Comparison of ENCODE assay signal across 8 cellular contexts in genomic region chr19:11198175-11198534, GRCh38. TPM values are rescaled to one million over a fixed set of nuclear protein-coding genes. Genes with fewer than 3 reads are reported as not detected.
DNase-seq lines count a peak whose midpoint lies in the region; ATAC-seq, FAIRE-seq and TF ChIP-seq lines count a peak whose summit lies in the region.

No MANE protein-coding gene starts in this region.

- peak overlapping the region; percentile 37 to 93; a peak in 2 of 4 replicates for H3K9ac ChIP-seq in K562 (ENCODE audit: insufficient read depth in 1 of 2, low read depth in 2 of 2, low read length in 2 of 2)

- H3K36me3 Mint-ChIP-seq in memory B cell = peaks cover 1% of the 10 kb centered on the region

- FAIRE-seq in K562 (lab: Jason Lieb, UNC) = no peak

- no peak overlapping the region for H3K27ac Mint-ChIP-seq in memory B cell

- no peak for TF ChIP-seq EP300 in K562 (IDR thresholded peaks at IDR 0.05; ENCODE audit: low read length)
- no peak for TF ChIP-seq EP300 in upper lobe of left lung (IDR thresholded peaks at IDR 0.05)

- CTCF ChIA-PET in K562 (lab: Yijun Ruan, JAX; ENCODE audit: low intra/inter-chr PET ratio) = no interaction called here

- TF ChIP-seq POLR2A in K562 (conservative IDR thresholded peaks at IDR 0.05) (no peak), upper lobe of left lung (IDR thresholded peaks at IDR 0.05) (no peak)

- in situ Hi-C loops in K562 (cut with MboI) = no loop called here

- peak; percentile 26 for DNase-seq in Right ventricle myocardium inferior (ENCODE audit: missing footprints)
- no peak for DNase-seq in left cardiac atrium
- DNase-seq in K562 (ENCODE audit: extremely low read depth in 1 of 4, low spot score in 3 of 4) = no peak
- DNase-seq in memory B cell (ENCODE audit: low spot score in 2 of 2) = no peak
- no peak for DNase-seq in upper lobe of left lung
- DNase-seq in NCI-H82 treated with DMSO at 0.1 percent for 48 hours (lab: John Stamatoyannopoulos, UW; ENCODE audit: unreplicated experiment) = no peak
- DNase-seq in HT-29 (ENCODE audit: low spot score) = no peak
- no peak for DNase-seq in kidney tubule cell (ENCODE audit: low spot score)

- intact Hi-C loops in Right ventricle myocardium inferior (cut with DNase I) (no loop called here), left cardiac atrium (cut with DNase I) (no loop called here), K562 (cut with micrococcal nuclease) (loop anchor here (5.0 kb wide), 1 partner anchor 41 kb away; the partner anchor contains the start of gene SPC24)

- no peak for TF ChIP-seq RAD21 in K562 (CRISPR knock-in tag; conservative IDR thresholded peaks at IDR 0.05 in 1 of 2, IDR thresholded peaks at IDR 0.05 in 1 of 2)

- POLR2A ChIA-PET in K562 (lab: Yijun Ruan, JAX) = interaction anchor here (0.6 to 1.2 kb wide), 6 partner anchors 10 to 60 kb away, joined by 3 to 5 read pairs (median 4); no protein-coding TSS in a partner anchor

- ATAC-seq in Right ventricle myocardium inferior (no peak), left cardiac atrium (no peak), K562 (no peak), memory B cell (ENCODE audit: low read depth) (no peak), upper lobe of left lung (ENCODE audit: low FRiP score in 2 of 2) (no peak)

- peak overlapping the region; percentile 85 for H3K4me2 ChIP-seq in K562 (ENCODE audit: insufficient read depth, low read length)

- H3K9me3 ChIP-seq in K562 (replicated peaks; ENCODE audit: control insufficient read depth, insufficient read depth, low read depth, low read length) = no peaks in the 10 kb centered on the region
- no peaks in the 10 kb centered on the region for H3K9me3 ChIP-seq in upper lobe of left lung

- peaks cover 15% of the 10 kb centered on the region for H3K27me3 Mint-ChIP-seq in memory B cell

- H3K4me3 ChIP-seq in K562 (peak overlapping the region; percentile 70; the same call in 1 of the 2 replicates), upper lobe of left lung (peak overlapping the region in 3 of 4 donors; percentile 66 to 84 (median 73))

- peak overlapping the region; percentile 91 for H2AFZ ChIP-seq in K562 (ENCODE audit: low read depth, low read length)

- no TSS peak for BruUV-seq in K562 (replicated peaks; lab: Mats Ljungman, UMichigan)

- peaks cover 15 to 63% of the 10 kb centered on the region in 2 experiments for H3K4me1 ChIP-seq in K562 (replicated peaks in 1 of 2; ENCODE audit: control insufficient read depth in 2 of 2, insufficient read depth in 2 of 2, low read length in 2 of 2)
- peaks cover 42 to 52% (median 49%) of the 10 kb centered on the region in 4 donors for H3K4me1 ChIP-seq in upper lobe of left lung

- peaks cover 15% of the 10 kb centered on the region for H3K79me2 ChIP-seq in K562 (ENCODE audit: control insufficient read depth, insufficient read depth, low read length)

- 67% methylated on average over 7 of the region's 7 CpGs for WGBS in K562 (ENCODE audit: insufficient coverage, low coverage, missing lambda C conversion rate)
- WGBS in upper lobe of left lung, 2 donors = 61 to 69% methylated on average over 7 of the region's 7 CpGs

- H3K4me1 Mint-ChIP-seq in memory B cell = peaks cover 15% of the 10 kb centered on the region

- 0 out of 2 replicates have a peak, but pooled peaks cover 3% of the 10 kb centered on the region for H4K20me1 ChIP-seq in K562 (replicated peaks; ENCODE audit: control insufficient read depth, insufficient read depth, low read length)

- no peaks in the 10 kb centered on the region for H3K9me3 Mint-ChIP-seq in memory B cell

- no peaks in the 10 kb centered on the region for H3K9me1 ChIP-seq in K562 (ENCODE audit: control insufficient read depth, insufficient read depth, low read length)

- H3K27me3 ChIP-seq in K562 (ENCODE audit: control insufficient read depth in 2 of 2, insufficient read depth in 2 of 2, low read length in 2 of 2) = no peaks in the 10 kb centered on the region
- no peaks in the 10 kb centered on the region for H3K27me3 ChIP-seq in upper lobe of left lung

- H3K27ac ChIP-seq in K562 (ENCODE audit: extremely low read depth, low read depth, low read length) (peak overlapping the region; percentile 67), upper lobe of left lung (peak overlapping the region; percentile 75 to 93 (median 90))

- no peak for TF ChIP-seq CTCF in K562 (IDR thresholded peaks at IDR 0.05 in 2 of 3, conservative IDR thresholded peaks at IDR 0.05 in 1 of 3; ENCODE audit: insufficient read depth in 2 of 3, low read depth in 1 of 3, low read length in 3 of 3)
- TF ChIP-seq CTCF in upper lobe of left lung (IDR thresholded peaks at IDR 0.05) = no peak

- peaks cover 22% of the 10 kb centered on the region; the same call in 2 of the 3 replicates for H3K36me3 ChIP-seq in K562 (ENCODE audit: control insufficient read depth, insufficient read depth, low read length)
- peaks cover 3 to 59% (median 26%) of the 10 kb centered on the region in 4 donors for H3K36me3 ChIP-seq in upper lobe of left lung

- H3K4me3 Mint-ChIP-seq in memory B cell = peak overlapping the region; percentile 68

TF ChIP-seq in K562, 482 proteins besides CTCF, POLR2A, EP300 and RAD21 (continues in another document):
- no peak for TF ChIP-seq SP2 (IDR thresholded peaks at IDR 0.05; ENCODE audit: extremely low read depth, low read depth, low read length, poor library complexity, severe bottlenecking)

RNA-seq across cellular contexts. Expression of gene KANK2, which starts 0.8 kb away (rescaled TPM):
- total RNA-seq in Right ventricle myocardium inferior = 434 TPM
- total RNA-seq in left cardiac atrium = 100 to 1,000 TPM; 238 to 255 TPM
- total RNA-seq in K562 (2011; cell fraction: chromatin; rRNA removed; ENCODE audit: low replicate concordance) = 29.2 and 60.7 TPM in 2 replicates
- total RNA-seq in K562 (2011; cell fraction: nucleolus; rRNA removed) = 29.0 and 31.2 TPM in 2 replicates
- 30.1 and 39.5 TPM in 2 replicates for total RNA-seq in K562 (2011; cell fraction: nucleoplasm; rRNA removed)
- 32.2 and 41.2 TPM in 2 replicates for total RNA-seq in K562 (2014; rRNA removed)
- total RNA-seq in K562 (2014; rRNA removed; fragmentation: Illumina TruSeq; extraction: Trizol) = 12.7 and 13.9 TPM in 2 replicates
- total RNA-seq in K562 (2015; rRNA removed; fragmentation: Illumina TruSeq; extraction: Trizol) = 19.8 and 21.3 TPM in 2 replicates
- 36.0 and 37.5 TPM in 2 replicates for total RNA-seq in K562 (2021)
- 10.8 and 13.5 TPM in 2 replicates for polyA plus RNA-seq in K562 (2011; rRNA removed)
- 9.4 and 26.1 TPM in 2 replicates for polyA plus RNA-seq in K562 (2011; cell fraction: cytosol; rRNA removed)
- polyA plus RNA-seq in K562 (2011; cell fraction: nucleus; rRNA removed) = 15.1 and 27.0 TPM in 2 replicates
- polyA plus RNA-seq in K562 (2012) = 30.1 and 49.8 TPM in 2 replicates
- 47.7 and 47.8 TPM in 2 replicates for polyA plus RNA-seq in K562 (2014; fragmentation: Illumina TruSeq; extraction: Trizol)
- 1 to 10 TPM; 4.4 to 5.6 TPM for polyA plus RNA-seq in K562 (2014; fragmentation: Nextera tagmentation; extraction: Ambion mirVana)
- 17.4 and 24.6 TPM in 2 replicates for polyA plus RNA-seq in K562 (2014; rRNA removed)
- 7.2 and 12.8 TPM in 2 replicates for polyA minus RNA-seq in K562 (2011; rRNA and poly(A)+ RNA removed)
- polyA minus RNA-seq in K562 (2011; cell fraction: cytosol; rRNA and poly(A)+ RNA removed) = 18.5 and 26.0 TPM in 2 replicates
- 6.7 and 6.9 TPM in 2 replicates for polyA minus RNA-seq in K562 (2011; cell fraction: nucleus; rRNA and poly(A)+ RNA removed)
- 100 to 1,000 TPM; 144 to 295 (median 240) TPM for total RNA-seq in upper lobe of left lung
- total RNA-seq in HT-29 (2014; rRNA removed; shearing (Covaris generic)) = 30.8 and 35.8 TPM in 2 replicates

RNA-seq across cellular contexts. Expression of gene ANGPTL8, which starts 41.3 kb away (rescaled TPM):
- 0.87 TPM for total RNA-seq in Right ventricle myocardium inferior
- total RNA-seq in left cardiac atrium = 10 to 100 TPM in 1 of 2 donors, 1 to 10 TPM in 1; 4.0 to 20.3 TPM
- total RNA-seq in K562 (2011; cell fraction: chromatin; rRNA removed; ENCODE audit: low replicate concordance) = not detected in 2 replicates
- not detected in 2 replicates for total RNA-seq in K562 (2011; cell fraction: nucleolus; rRNA removed)
- total RNA-seq in K562 (2011; cell fraction: nucleoplasm; rRNA removed) = not detected in 2 replicates
- total RNA-seq in K562 (2014; rRNA removed) = not detected in 2 replicates
- not detected in 2 replicates for total RNA-seq in K562 (2014; rRNA removed; fragmentation: Illumina TruSeq; extraction: Trizol)
- total RNA-seq in K562 (2015; rRNA removed; fragmentation: Illumina TruSeq; extraction: Trizol) = not detected in 2 replicates
- not detected in 2 replicates for total RNA-seq in K562 (2021)
- polyA plus RNA-seq in K562 (2011; rRNA removed) = not detected in 2 replicates
- polyA plus RNA-seq in K562 (2011; cell fraction: cytosol; rRNA removed) = not detected in 2 replicates
- not detected in 2 replicates for polyA plus RNA-seq in K562 (2011; cell fraction: nucleus; rRNA removed)
- polyA plus RNA-seq in K562 (2012) = not detected in 2 replicates
- not detected in 2 replicates for polyA plus RNA-seq in K562 (2014; fragmentation: Illumina TruSeq; extraction: Trizol)
- not detected for polyA plus RNA-seq in K562 (2014; fragmentation: Nextera tagmentation; extraction: Ambion mirVana)
- not detected in 2 replicates for polyA plus RNA-seq in K562 (2014; rRNA removed)
- polyA minus RNA-seq in K562 (2011; rRNA and poly(A)+ RNA removed) = not detected in 2 replicates
- not detected in 2 replicates for polyA minus RNA-seq in K562 (2011; cell fraction: cytosol; rRNA and poly(A)+ RNA removed)
- polyA minus RNA-seq in K562 (2011; cell fraction: nucleus; rRNA and poly(A)+ RNA removed) = not detected in 2 replicates
- total RNA-seq in upper lobe of left lung = 1 to 10 TPM in 1 of 6 donors, not detected in 5; 5.2 TPM
- not detected in 2 replicates for total RNA-seq in HT-29 (2014; rRNA removed; shearing (Covaris generic))

RNA-seq across cellular contexts. Expression of gene SPC24, which starts 42.6 kb away (rescaled TPM):
- total RNA-seq in Right ventricle myocardium inferior (8.6 TPM), left cardiac atrium (1 to 10 TPM; 3.4 to 3.9 TPM), K562 (2014; rRNA removed) (154 and 188 TPM in 2 replicates), K562 (2014; rRNA removed; fragmentation: Illumina TruSeq; extraction: Trizol) (72.8 and 75.2 TPM in 2 replicates), K562 (2015; rRNA removed; fragmentation: Illumina TruSeq; extraction: Trizol) (82.0 and 82.5 TPM in 2 replicates), K562 (2021) (106 and 111 TPM in 2 replicates), upper lobe of left lung (10 to 100 TPM in 1 of 6 donors, 1 to 10 TPM in 4, not detected in 1; 1.4 to 13.3 (median 2.1) TPM)
- 42.4 and 88.4 TPM in 2 replicates for total RNA-seq in K562 (2011; cell fraction: chromatin; rRNA removed; ENCODE audit: low replicate concordance)
- 65.7 and 76.1 TPM in 2 replicates for total RNA-seq in K562 (2011; cell fraction: nucleolus; rRNA removed)
- 69.6 and 78.4 TPM in 2 replicates for total RNA-seq in K562 (2011; cell fraction: nucleoplasm; rRNA removed)
- polyA plus RNA-seq in K562 (2011; rRNA removed) (44.3 and 52.6 TPM in 2 replicates), K562 (2014; fragmentation: Illumina TruSeq; extraction: Trizol) (39.1 and 41.6 TPM in 2 replicates), K562 (2014; fragmentation: Nextera tagmentation; extraction: Ambion mirVana) (10 to 100 TPM; 18.2 to 26.8 TPM), K562 (2014; rRNA removed) (60.9 and 66.7 TPM in 2 replicates)
- 44.2 and 55.5 TPM in 2 replicates for polyA plus RNA-seq in K562 (2011; cell fraction: cytosol; rRNA removed)
- polyA plus RNA-seq in K562 (2011; cell fraction: nucleus; rRNA removed) = 63.2 and 80.4 TPM in 2 replicates
- polyA plus RNA-seq in K562 (2012) = 45.4 and 60.6 TPM in 2 replicates
- polyA minus RNA-seq in K562 (2011; rRNA and poly(A)+ RNA removed) = 102 and 155 TPM in 2 replicates
- 81.5 and 101 TPM in 2 replicates for polyA minus RNA-seq in K562 (2011; cell fraction: cytosol; rRNA and poly(A)+ RNA removed)
- polyA minus RNA-seq in K562 (2011; cell fraction: nucleus; rRNA and poly(A)+ RNA removed) = 28.3 and 31.5 TPM in 2 replicates
- 98.0 and 106 TPM in 2 replicates for total RNA-seq in HT-29 (2014; rRNA removed; shearing (Covaris generic))
